ENCODE assay signal across 1 cellular context in the genomic region with DNA sequence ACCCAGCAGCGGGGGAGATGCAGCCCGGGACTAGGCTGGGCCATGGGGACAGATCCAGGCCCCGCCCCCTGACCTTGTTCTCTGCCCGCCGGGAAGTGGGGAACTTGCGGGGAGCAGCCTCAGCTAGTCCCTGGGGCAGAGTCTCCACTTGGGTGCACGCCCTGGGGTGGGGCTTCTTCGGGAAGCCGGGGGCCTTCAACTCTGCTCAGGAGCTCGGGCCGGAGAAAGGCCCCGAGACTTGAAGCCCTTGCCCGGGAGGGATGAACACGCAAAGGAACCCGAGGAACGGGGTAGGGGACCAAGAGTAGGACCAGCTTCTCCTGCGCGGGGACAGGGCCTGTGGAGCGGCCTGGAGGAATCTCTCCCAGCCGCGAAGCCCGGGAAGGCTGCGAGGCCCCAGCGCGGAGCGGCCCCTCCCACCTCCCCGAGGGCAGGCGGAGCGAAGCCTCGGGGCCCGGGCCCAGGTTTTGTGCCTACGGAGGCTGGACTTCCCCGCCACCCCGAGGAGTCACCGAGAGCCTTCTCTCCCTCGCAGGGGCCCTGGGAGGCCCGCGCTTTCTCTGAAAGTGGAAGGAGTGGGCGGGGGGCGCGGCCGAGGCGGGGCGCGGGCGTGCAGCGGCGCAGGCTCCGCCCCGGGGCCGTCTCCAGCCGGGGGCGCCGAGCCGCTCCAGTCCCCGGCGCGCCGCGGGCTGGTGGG.
TF ChIP-seq lines count a peak whose summit lies in the region.

A gene (plus strand): TSS at position 670 of the 697 bp plus-strand sequence. CDS start 54 bp downstream, outside the sequence.

TF ChIP-seq in neural cell, 6 proteins besides CTCF, POLR2A, EP300 and RAD21 (continued from another document):
- TF ChIP-seq, protein P1, sequence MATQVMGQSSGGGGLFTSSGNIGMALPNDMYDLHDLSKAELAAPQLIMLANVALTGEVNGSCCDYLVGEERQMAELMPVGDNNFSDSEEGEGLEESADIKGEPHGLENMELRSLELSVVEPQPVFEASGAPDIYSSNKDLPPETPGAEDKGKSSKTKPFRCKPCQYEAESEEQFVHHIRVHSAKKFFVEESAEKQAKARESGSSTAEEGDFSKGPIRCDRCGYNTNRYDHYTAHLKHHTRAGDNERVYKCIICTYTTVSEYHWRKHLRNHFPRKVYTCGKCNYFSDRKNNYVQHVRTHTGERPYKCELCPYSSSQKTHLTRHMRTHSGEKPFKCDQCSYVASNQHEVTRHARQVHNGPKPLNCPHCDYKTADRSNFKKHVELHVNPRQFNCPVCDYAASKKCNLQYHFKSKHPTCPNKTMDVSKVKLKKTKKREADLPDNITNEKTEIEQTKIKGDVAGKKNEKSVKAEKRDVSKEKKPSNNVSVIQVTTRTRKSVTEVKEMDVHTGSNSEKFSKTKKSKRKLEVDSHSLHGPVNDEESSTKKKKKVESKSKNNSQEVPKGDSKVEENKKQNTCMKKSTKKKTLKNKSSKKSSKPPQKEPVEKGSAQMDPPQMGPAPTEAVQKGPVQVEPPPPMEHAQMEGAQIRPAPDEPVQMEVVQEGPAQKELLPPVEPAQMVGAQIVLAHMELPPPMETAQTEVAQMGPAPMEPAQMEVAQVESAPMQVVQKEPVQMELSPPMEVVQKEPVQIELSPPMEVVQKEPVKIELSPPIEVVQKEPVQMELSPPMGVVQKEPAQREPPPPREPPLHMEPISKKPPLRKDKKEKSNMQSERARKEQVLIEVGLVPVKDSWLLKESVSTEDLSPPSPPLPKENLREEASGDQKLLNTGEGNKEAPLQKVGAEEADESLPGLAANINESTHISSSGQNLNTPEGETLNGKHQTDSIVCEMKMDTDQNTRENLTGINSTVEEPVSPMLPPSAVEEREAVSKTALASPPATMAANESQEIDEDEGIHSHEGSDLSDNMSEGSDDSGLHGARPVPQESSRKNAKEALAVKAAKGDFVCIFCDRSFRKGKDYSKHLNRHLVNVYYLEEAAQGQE (IDR thresholded peaks at IDR 0.05; ENCODE audit: borderline replicate concordance) = no peak
- no peak for TF ChIP-seq MXI1 (conservative IDR thresholded peaks at IDR 0.05; ENCODE audit: poor library complexity, severe bottlenecking)
